ENCODE assay signal across 1 cellular context in the genomic region with DNA sequence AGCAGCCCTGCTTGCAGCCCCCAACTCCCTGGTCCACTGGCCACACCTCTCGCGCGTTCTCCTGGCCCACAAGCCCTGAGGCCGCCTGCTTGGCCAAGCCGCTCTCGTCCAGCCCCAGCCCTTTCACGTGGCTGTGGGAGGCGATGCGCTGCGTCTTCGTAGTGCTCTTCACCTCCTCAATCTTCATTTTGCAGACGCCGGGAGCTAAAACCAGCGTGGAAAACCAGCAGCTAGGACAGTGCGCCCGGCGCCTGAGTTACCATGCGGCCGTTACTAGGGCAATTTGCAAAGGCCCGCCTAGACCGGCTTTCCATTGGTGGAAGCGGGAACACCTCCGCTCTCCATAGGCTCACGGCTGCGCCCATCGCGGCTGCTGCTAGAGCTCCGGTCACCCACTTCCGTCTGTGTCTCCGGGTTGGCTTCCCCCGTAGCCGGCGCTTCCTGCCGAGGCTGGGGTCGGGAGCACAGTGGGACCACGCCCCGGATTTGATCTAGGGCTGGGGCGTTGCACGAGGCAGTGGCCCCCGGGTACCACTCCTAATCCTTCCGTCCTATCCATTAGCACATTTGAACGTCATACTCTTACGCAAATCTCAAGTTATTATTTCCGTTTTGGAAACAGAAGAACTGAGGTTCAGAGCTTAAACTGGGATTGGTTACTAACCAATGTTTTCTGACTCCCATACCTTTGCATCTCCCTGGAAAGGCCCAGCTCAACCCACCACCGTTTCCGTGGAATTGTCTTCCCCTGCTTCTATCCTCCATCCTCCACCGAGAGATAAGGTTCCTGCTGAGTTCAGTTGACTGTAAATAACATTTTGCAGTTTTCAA.
TF ChIP-seq lines count a peak whose summit lies in the region.

A gene (minus strand): TSS at position 275 of the 831 bp plus-strand sequence. CDS start 88 bp downstream, at position 187.

TF ChIP-seq in HepG2, 621 proteins besides CTCF, POLR2A, EP300 and RAD21 (continued from another document and continues in another):
- TF ChIP-seq, protein P1, sequence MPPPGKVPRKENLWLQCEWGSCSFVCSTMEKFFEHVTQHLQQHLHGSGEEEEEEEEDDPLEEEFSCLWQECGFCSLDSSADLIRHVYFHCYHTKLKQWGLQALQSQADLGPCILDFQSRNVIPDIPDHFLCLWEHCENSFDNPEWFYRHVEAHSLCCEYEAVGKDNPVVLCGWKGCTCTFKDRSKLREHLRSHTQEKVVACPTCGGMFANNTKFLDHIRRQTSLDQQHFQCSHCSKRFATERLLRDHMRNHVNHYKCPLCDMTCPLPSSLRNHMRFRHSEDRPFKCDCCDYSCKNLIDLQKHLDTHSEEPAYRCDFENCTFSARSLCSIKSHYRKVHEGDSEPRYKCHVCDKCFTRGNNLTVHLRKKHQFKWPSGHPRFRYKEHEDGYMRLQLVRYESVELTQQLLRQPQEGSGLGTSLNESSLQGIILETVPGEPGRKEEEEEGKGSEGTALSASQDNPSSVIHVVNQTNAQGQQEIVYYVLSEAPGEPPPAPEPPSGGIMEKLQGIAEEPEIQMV (CRISPR knock-in tag; IDR thresholded peaks at IDR 0.05; ENCODE audit: low read depth) = 0 out of 2 replicates have a peak, but pooled peaks have one; percentile 22
- TF ChIP-seq TCF7 (IDR thresholded peaks at IDR 0.05; ENCODE audit: low read depth) (no peak), ZNF432 (CRISPR knock-in tag; IDR thresholded peaks at IDR 0.05; ENCODE audit: borderline replicate concordance) (no peak), ZNF263 (CRISPR knock-in tag; IDR thresholded peaks at IDR 0.05) (peak; percentile 87), SUZ12 (IDR thresholded peaks at IDR 0.05; ENCODE audit: low read depth, low read length) (no peak), ZNF496 (CRISPR knock-in tag; IDR thresholded peaks at IDR 0.05; ENCODE audit: insufficient replicate concordance) (no peak), SCMH1 (CRISPR knock-in tag; IDR thresholded peaks at IDR 0.05; ENCODE audit: borderline replicate concordance) (no peak), NFRKB (IDR thresholded peaks at IDR 0.05) (no peak), ZNF10 (CRISPR knock-in tag; IDR thresholded peaks at IDR 0.05; ENCODE audit: borderline replicate concordance, low read depth) (no peak), TCF7L2 (IDR thresholded peaks at IDR 0.05; ENCODE audit: low read depth, low read length) (no peak), GFI1 (CRISPR knock-in tag; IDR thresholded peaks at IDR 0.05; ENCODE audit: borderline replicate concordance) (no peak), RCOR2 (CRISPR knock-in tag; IDR thresholded peaks at IDR 0.05) (no peak), JUNB (CRISPR knock-in tag; IDR thresholded peaks at IDR 0.05; ENCODE audit: borderline replicate concordance) (no peak), ATRX (CRISPR knock-in tag; IDR thresholded peaks at IDR 0.05; ENCODE audit: borderline replicate concordance) (no peak), HCFC1 (IDR thresholded peaks at IDR 0.05; ENCODE audit: low read depth, low read length) (peak; percentile 73; the same call in 1 of the 2 replicates), ZNF878 (CRISPR knock-in tag; IDR thresholded peaks at IDR 0.05) (no peak), NFATC3 (CRISPR knock-in tag; IDR thresholded peaks at IDR 0.05) (no peak; the same call in 1 of the 2 replicates), FIP1L1 (IDR thresholded peaks at IDR 0.05; ENCODE audit: borderline replicate concordance, insufficient read depth, low read depth, low read length) (no peak), MED13 (CRISPR knock-in tag; IDR thresholded peaks at IDR 0.05) (no peak), ZSCAN31 (CRISPR knock-in tag; IDR thresholded peaks at IDR 0.05; ENCODE audit: low read depth) (no peak), ZNF775 (CRISPR knock-in tag; IDR thresholded peaks at IDR 0.05; ENCODE audit: borderline replicate concordance) (no peak), IRF2 (CRISPR knock-in tag; IDR thresholded peaks at IDR 0.05) (peak; percentile 93)
- TF ChIP-seq, protein P2, sequence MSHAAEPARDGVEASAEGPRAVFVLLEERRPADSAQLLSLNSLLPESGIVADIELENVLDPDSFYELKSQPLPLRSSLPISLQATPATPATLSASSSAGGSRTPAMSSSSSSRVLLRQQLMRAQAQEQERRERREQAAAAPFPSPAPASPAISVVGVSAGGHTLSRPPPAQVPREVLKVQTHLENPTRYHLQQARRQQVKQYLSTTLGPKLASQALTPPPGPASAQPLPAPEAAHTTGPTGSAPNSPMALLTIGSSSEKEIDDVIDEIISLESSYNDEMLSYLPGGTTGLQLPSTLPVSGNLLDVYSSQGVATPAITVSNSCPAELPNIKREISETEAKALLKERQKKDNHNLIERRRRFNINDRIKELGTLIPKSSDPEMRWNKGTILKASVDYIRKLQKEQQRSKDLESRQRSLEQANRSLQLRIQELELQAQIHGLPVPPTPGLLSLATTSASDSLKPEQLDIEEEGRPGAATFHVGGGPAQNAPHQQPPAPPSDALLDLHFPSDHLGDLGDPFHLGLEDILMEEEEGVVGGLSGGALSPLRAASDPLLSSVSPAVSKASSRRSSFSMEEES (CRISPR knock-in tag; IDR thresholded peaks at IDR 0.05) = peak; percentile 66
- TF ChIP-seq, protein P3, sequence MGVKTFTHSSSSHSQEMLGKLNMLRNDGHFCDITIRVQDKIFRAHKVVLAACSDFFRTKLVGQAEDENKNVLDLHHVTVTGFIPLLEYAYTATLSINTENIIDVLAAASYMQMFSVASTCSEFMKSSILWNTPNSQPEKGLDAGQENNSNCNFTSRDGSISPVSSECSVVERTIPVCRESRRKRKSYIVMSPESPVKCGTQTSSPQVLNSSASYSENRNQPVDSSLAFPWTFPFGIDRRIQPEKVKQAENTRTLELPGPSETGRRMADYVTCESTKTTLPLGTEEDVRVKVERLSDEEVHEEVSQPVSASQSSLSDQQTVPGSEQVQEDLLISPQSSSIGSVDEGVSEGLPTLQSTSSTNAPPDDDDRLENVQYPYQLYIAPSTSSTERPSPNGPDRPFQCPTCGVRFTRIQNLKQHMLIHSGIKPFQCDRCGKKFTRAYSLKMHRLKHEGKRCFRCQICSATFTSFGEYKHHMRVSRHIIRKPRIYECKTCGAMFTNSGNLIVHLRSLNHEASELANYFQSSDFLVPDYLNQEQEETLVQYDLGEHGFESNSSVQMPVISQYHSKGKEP (CRISPR knock-in tag; IDR thresholded peaks at IDR 0.05) = no peak
- TF ChIP-seq, protein P4, sequence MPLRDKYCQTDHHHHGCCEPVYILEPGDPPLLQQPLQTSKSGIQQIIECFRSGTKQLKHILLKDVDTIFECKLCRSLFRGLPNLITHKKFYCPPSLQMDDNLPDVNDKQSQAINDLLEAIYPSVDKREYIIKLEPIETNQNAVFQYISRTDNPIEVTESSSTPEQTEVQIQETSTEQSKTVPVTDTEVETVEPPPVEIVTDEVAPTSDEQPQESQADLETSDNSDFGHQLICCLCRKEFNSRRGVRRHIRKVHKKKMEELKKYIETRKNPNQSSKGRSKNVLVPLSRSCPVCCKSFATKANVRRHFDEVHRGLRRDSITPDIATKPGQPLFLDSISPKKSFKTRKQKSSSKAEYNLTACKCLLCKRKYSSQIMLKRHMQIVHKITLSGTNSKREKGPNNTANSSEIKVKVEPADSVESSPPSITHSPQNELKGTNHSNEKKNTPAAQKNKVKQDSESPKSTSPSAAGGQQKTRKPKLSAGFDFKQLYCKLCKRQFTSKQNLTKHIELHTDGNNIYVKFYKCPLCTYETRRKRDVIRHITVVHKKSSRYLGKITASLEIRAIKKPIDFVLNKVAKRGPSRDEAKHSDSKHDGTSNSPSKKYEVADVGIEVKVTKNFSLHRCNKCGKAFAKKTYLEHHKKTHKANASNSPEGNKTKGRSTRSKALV (CRISPR knock-in tag; IDR thresholded peaks at IDR 0.05) = no peak; the same call in 1 of the 2 replicates
- TF ChIP-seq, protein P5, sequence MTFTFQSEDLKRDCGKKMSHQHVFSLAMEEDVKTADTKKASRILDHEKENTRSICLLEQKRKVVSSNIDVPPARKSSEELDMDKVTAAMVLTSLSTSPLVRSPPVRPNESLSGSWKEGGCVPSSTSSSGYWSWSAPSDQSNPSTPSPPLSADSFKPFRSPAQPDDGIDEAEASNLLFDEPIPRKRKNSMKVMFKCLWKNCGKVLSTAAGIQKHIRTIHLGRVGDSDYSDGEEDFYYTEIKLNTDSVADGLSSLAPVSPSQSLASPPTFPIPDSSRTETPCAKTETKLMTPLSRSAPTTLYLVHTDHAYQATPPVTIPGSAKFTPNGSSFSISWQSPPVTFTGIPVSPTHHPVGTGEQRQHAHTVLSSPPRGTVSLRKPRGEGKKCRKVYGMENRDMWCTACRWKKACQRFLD (CRISPR knock-in tag; IDR thresholded peaks at IDR 0.05; ENCODE audit: borderline replicate concordance) = no peak
- TF ChIP-seq, protein P6, sequence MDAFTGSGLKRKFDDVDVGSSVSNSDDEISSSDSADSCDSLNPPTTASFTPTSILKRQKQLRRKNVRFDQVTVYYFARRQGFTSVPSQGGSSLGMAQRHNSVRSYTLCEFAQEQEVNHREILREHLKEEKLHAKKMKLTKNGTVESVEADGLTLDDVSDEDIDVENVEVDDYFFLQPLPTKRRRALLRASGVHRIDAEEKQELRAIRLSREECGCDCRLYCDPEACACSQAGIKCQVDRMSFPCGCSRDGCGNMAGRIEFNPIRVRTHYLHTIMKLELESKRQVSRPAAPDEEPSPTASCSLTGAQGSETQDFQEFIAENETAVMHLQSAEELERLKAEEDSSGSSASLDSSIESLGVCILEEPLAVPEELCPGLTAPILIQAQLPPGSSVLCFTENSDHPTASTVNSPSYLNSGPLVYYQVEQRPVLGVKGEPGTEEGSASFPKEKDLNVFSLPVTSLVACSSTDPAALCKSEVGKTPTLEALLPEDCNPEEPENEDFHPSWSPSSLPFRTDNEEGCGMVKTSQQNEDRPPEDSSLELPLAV (CRISPR knock-in tag; conservative IDR thresholded peaks at IDR 0.05; ENCODE audit: low read depth) = no peak
- TF ChIP-seq, protein P7, sequence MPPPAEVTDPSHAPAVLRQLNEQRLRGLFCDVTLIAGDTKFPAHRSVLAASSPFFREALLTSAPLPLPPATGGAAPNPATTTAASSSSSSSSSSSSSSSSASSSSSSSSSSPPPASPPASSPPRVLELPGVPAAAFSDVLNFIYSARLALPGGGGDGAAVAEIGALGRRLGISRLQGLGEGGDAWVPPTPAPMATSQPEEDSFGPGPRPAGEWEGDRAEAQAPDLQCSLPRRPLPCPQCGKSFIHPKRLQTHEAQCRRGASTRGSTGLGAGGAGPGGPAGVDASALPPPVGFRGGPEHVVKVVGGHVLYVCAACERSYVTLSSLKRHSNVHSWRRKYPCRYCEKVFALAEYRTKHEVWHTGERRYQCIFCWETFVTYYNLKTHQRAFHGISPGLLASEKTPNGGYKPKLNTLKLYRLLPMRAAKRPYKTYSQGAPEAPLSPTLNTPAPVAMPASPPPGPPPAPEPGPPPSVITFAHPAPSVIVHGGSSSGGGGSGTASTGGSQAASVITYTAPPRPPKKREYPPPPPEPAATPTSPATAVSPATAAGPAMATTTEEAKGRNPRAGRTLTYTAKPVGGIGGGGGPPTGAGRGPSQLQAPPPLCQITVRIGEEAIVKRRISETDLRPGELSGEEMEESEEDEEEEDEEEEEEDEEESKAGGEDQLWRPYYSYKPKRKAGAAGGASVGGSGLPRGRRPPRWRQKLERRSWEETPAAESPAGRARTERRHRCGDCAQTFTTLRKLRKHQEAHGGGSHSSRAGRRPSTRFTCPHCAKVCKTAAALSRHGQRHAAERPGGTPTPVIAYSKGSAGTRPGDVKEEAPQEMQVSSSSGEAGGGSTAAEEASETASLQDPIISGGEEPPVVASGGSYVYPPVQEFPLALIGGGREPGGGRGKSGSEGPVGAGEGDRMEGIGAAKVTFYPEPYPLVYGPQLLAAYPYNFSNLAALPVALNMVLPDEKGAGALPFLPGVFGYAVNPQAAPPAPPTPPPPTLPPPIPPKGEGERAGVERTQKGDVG (CRISPR knock-in tag; IDR thresholded peaks at IDR 0.05; ENCODE audit: borderline replicate concordance) = no peak
- TF ChIP-seq, protein P8, sequence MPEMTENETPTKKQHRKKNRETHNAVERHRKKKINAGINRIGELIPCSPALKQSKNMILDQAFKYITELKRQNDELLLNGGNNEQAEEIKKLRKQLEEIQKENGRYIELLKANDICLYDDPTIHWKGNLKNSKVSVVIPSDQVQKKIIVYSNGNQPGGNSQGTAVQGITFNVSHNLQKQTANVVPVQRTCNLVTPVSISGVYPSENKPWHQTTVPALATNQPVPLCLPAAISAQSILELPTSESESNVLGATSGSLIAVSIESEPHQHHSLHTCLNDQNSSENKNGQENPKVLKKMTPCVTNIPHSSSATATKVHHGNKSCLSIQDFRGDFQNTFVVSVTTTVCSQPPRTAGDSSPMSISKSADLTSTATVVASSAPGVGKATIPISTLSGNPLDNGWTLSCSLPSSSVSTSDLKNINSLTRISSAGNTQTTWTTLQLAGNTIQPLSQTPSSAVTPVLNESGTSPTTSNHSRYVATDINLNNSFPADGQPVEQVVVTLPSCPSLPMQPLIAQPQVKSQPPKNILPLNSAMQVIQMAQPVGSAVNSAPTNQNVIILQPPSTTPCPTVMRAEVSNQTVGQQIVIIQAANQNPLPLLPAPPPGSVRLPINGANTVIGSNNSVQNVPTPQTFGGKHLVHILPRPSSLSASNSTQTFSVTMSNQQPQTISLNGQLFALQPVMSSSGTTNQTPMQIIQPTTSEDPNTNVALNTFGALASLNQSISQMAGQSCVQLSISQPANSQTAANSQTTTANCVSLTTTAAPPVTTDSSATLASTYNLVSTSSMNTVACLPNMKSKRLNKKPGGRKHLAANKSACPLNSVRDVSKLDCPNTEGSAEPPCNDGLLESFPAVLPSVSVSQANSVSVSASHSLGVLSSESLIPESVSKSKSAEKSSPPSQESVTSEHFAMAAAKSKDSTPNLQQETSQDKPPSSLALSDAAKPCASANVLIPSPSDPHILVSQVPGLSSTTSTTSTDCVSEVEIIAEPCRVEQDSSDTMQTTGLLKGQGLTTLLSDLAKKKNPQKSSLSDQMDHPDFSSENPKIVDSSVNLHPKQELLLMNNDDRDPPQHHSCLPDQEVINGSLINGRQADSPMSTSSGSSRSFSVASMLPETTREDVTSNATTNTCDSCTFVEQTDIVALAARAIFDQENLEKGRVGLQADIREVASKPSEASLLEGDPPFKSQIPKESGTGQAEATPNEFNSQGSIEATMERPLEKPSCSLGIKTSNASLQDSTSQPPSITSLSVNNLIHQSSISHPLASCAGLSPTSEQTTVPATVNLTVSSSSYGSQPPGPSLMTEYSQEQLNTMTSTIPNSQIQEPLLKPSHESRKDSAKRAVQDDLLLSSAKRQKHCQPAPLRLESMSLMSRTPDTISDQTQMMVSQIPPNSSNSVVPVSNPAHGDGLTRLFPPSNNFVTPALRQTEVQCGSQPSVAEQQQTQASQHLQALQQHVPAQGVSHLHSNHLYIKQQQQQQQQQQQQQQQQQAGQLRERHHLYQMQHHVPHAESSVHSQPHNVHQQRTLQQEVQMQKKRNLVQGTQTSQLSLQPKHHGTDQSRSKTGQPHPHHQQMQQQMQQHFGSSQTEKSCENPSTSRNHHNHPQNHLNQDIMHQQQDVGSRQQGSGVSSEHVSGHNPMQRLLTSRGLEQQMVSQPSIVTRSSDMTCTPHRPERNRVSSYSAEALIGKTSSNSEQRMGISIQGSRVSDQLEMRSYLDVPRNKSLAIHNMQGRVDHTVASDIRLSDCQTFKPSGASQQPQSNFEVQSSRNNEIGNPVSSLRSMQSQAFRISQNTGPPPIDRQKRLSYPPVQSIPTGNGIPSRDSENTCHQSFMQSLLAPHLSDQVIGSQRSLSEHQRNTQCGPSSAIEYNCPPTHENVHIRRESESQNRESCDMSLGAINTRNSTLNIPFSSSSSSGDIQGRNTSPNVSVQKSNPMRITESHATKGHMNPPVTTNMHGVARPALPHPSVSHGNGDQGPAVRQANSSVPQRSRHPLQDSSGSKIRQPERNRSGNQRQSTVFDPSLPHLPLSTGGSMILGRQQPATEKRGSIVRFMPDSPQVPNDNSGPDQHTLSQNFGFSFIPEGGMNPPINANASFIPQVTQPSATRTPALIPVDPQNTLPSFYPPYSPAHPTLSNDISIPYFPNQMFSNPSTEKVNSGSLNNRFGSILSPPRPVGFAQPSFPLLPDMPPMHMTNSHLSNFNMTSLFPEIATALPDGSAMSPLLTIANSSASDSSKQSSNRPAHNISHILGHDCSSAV (CRISPR knock-in tag; IDR thresholded peaks at IDR 0.05; ENCODE audit: borderline replicate concordance) = no peak
